1 cellular context compared by ENCODE assay signal in the genomic region with DNA sequence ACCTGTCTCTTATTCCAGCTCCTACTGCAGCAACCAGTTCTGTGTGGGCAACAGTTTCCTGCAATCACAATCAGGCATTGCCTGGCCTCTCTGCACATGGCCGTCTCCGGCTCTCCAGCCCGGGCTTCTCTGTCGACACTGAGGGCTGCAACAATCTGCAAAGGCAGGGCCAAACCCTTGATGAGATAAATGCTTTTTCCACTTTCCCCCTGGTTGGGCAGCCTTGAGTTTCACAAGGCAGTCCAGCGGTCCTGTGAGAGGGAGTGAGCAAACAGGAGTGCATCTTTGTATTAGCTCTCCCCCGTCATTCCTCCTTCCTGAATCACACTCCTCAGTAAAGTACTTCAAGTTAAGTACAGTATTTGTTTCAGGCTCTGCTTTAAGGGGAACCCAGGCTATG.
TF ChIP-seq lines count a peak whose summit lies in the region.

No MANE protein-coding gene starts in this region.

TF ChIP-seq in HepG2, 621 proteins besides CTCF, POLR2A, EP300 and RAD21:
- TF ChIP-seq SMC3 (IDR thresholded peaks at IDR 0.05; ENCODE audit: low read length) (no peak), SATB2 (CRISPR knock-in tag; IDR thresholded peaks at IDR 0.05) (no peak), ZNF570 (CRISPR knock-in tag; IDR thresholded peaks at IDR 0.05; ENCODE audit: borderline replicate concordance) (no peak), HDAC1 (CRISPR knock-in tag; IDR thresholded peaks at IDR 0.05) (no peak), ZSCAN22 (CRISPR knock-in tag; IDR thresholded peaks at IDR 0.05) (no peak), ZFP1 (CRISPR knock-in tag; IDR thresholded peaks at IDR 0.05) (no peak), YEATS2 (CRISPR knock-in tag; IDR thresholded peaks at IDR 0.05; ENCODE audit: borderline replicate concordance) (no peak), NPAS2 (CRISPR knock-in tag; IDR thresholded peaks at IDR 0.05; ENCODE audit: borderline replicate concordance) (no peak), ZNF660 (CRISPR knock-in tag; IDR thresholded peaks at IDR 0.05; ENCODE audit: borderline replicate concordance, low read depth) (no peak), ZNF382 (CRISPR knock-in tag; IDR thresholded peaks at IDR 0.05; ENCODE audit: borderline replicate concordance) (no peak), ZNF580 (CRISPR knock-in tag; IDR thresholded peaks at IDR 0.05; ENCODE audit: borderline replicate concordance, low read depth) (no peak), TCF7 (IDR thresholded peaks at IDR 0.05; ENCODE audit: low read depth) (no peak), CBX1 (IDR thresholded peaks at IDR 0.05; ENCODE audit: low read depth) (no peak), RBM39 (IDR thresholded peaks at IDR 0.05; ENCODE audit: low read depth, low read length, poor library complexity, severe bottlenecking) (no peak), ZNF615 (CRISPR knock-in tag; IDR thresholded peaks at IDR 0.05; ENCODE audit: borderline replicate concordance) (no peak)
- TF ChIP-seq, protein P1, sequence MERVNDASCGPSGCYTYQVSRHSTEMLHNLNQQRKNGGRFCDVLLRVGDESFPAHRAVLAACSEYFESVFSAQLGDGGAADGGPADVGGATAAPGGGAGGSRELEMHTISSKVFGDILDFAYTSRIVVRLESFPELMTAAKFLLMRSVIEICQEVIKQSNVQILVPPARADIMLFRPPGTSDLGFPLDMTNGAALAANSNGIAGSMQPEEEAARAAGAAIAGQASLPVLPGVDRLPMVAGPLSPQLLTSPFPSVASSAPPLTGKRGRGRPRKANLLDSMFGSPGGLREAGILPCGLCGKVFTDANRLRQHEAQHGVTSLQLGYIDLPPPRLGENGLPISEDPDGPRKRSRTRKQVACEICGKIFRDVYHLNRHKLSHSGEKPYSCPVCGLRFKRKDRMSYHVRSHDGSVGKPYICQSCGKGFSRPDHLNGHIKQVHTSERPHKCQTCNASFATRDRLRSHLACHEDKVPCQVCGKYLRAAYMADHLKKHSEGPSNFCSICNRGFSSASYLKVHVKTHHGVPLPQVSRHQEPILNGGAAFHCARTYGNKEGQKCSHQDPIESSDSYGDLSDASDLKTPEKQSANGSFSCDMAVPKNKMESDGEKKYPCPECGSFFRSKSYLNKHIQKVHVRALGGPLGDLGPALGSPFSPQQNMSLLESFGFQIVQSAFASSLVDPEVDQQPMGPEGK (CRISPR knock-in tag; IDR thresholded peaks at IDR 0.05), result no peak
TF ChIP-seq in HepG2: peak in this region for 0.
